Comparison of ENCODE assay signal across 13 cellular contexts in genomic region chr20:61803903-61804804, GRCh38.
A peak's percentile ranks its signal among the peaks of the same experiment; 100 is the strongest.
DNase-seq lines count a peak whose midpoint lies in the region; ATAC-seq, FAIRE-seq and TF ChIP-seq lines count a peak whose summit lies in the region.
"Had no signal": no experiment of that assay in that cellular context is flagged by ENCODE, and none has a peak within 500 bp of the region (broad histone marks: within the 10 kb centered on the region; RNA-seq: fewer than 3 reads in every experiment).

No MANE protein-coding gene starts in this region.

- H2BK20ac ChIP-seq in H1 (ENCODE audit: low read length): no peak overlapping the region

- H3K27ac ChIP-seq in H1 (ENCODE audit: low read depth, low read length): no peak overlapping the region
- no peak overlapping the region for H3K27ac ChIP-seq in osteoblast (ENCODE audit: low read depth, low read length)
- H3K27ac ChIP-seq in SJCRH30: no peak overlapping the region
- H3K27ac ChIP-seq: colonic mucosa, heart left ventricle had no signal

- H4K91ac ChIP-seq in H1 (replicated peaks; ENCODE audit: insufficient read length, low read length): no peak overlapping the region

- no peak overlapping the region for H3K56ac ChIP-seq in H1 (replicated peaks; ENCODE audit: insufficient read length, low read depth, low read length)

- TF ChIP-seq CTCF in H1 (IDR thresholded peaks at IDR 0.05; ENCODE audit: control extremely low read depth in 1 of 3, insufficient read depth in 1 of 3, low read depth in 1 of 3, low read length in 3 of 3): no peak
- TF ChIP-seq CTCF in osteoblast (IDR thresholded peaks at IDR 0.05; ENCODE audit: extremely low read depth, low read depth, low read length): no peak

- H2BK12ac ChIP-seq in H1 (ENCODE audit: low read depth, low read length): no peak overlapping the region

- H3K4ac ChIP-seq in H1 (replicated peaks; ENCODE audit: insufficient read length, low read depth, low read length): no peak overlapping the region

- H2BK120ac ChIP-seq in H1 (replicated peaks; ENCODE audit: low read depth, low read length): no peak overlapping the region

- H3K18ac ChIP-seq in H1 (ENCODE audit: extremely low read depth, low read length): no peak overlapping the region

- H4K20me1 ChIP-seq in H1 (replicated peaks in 1 of 2; ENCODE audit: control insufficient read depth in 1 of 2, insufficient read depth in 2 of 2, low read length in 2 of 2) (peaks cover 0 to 4% of the 10 kb centered on the region in 2 experiments), osteoblast (ENCODE audit: insufficient read depth, low read length) (no peaks in the 10 kb centered on the region)

- H2AK5ac ChIP-seq in H1 (ENCODE audit: low read depth, low read length): no peak overlapping the region

- no peak for TF ChIP-seq EP300 in H1 (IDR thresholded peaks at IDR 0.05; ENCODE audit: borderline replicate concordance in 1 of 2, low read depth in 2 of 2, low read length in 2 of 2)

- TF ChIP-seq POLR2A in GM12891 (IDR thresholded peaks at IDR 0.05; ENCODE audit: low read depth, low read length) (no peak), H1 (IDR thresholded peaks at IDR 0.05; ENCODE audit: control extremely low read depth in 1 of 2, low read depth in 2 of 2, low read length in 2 of 2) (no peak)

- H2BK5ac ChIP-seq in H1 (ENCODE audit: low read depth, low read length): no peak overlapping the region

- ATAC-seq in HG03097 (IDR thresholded peaks at IDR 0.05; ENCODE audit: low FRiP score, unreplicated experiment) (no peak), GM21390 (IDR thresholded peaks at IDR 0.05; ENCODE audit: unreplicated experiment) (no peak)
- ATAC-seq: heart left ventricle had no signal

- H3K36me3 ChIP-seq in H1 (ENCODE audit: control insufficient read depth in 2 of 4, insufficient read depth in 4 of 4, low read length in 3 of 4): no peaks in the 10 kb centered on the region
- no peaks in the 10 kb centered on the region for H3K36me3 ChIP-seq in osteoblast (ENCODE audit: insufficient read depth, low read length)
- H3K36me3 ChIP-seq in SJCRH30: no peaks in the 10 kb centered on the region
- H3K36me3 ChIP-seq: colonic mucosa, heart left ventricle had no signal

- H3K9ac ChIP-seq in H1 (replicated peaks in 1 of 4; ENCODE audit: extremely low read depth in 1 of 4, low read depth in 3 of 4, low read length in 3 of 4): no peak overlapping the region

- no peak for TF ChIP-seq RAD21 in H1 (IDR thresholded peaks at IDR 0.05 in 1 of 2, conservative IDR thresholded peaks at IDR 0.05 in 1 of 2; ENCODE audit: low read depth in 2 of 2, low read length in 2 of 2)

- no peak overlapping the region for H3K14ac ChIP-seq in H1 (ENCODE audit: insufficient read length)

- FAIRE-seq in GM12891 (lab: Jason Lieb, UNC): no peak
- FAIRE-seq in H1 (lab: Jason Lieb, UNC): no peak

- H4K8ac ChIP-seq in H1 (ENCODE audit: extremely low read depth, insufficient read depth, low read length): no peak overlapping the region; the same call in 1 of the 2 replicates

- H2BK15ac ChIP-seq in H1 (ENCODE audit: low read length): no peak overlapping the region

- DNase-seq in AG08396 (ENCODE audit: low spot score): peak; percentile 64
- DNase-seq in GM12891 (ENCODE audit: insufficient read length, low spot score): peak; percentile 48
- DNase-seq in H1 (ENCODE audit: low read depth in 1 of 2, low spot score in 2 of 2): no peak
- peak; percentile 77 for DNase-seq in osteoblast (ENCODE audit: insufficient read length, low spot score, missing footprints)
- no peak for DNase-seq in SJCRH30
- no peak for DNase-seq in NCI-H1930 (lab: John Stamatoyannopoulos, UW)
- DNase-seq: colonic mucosa; COR-L47; heart left ventricle; NCI-H2081 treated with DMSO at 0.1 percent for 48 hours; stimulated activated naive CD4-positive, alpha-beta T cell had no signal

- no peak overlapping the region for H4K5ac ChIP-seq in H1 (ENCODE audit: insufficient read length, low read depth, low read length)

- H2AFZ ChIP-seq in H1 (ENCODE audit: low read length): no peak overlapping the region
- peak overlapping the region; percentile 35 for H2AFZ ChIP-seq in osteoblast (ENCODE audit: low read length)

- no peak overlapping the region for H3K23ac ChIP-seq in H1 (ENCODE audit: insufficient read length)

- H3K79me2 ChIP-seq in H1 (ENCODE audit: control insufficient read depth in 1 of 2, insufficient read depth in 2 of 2, low read length in 2 of 2) (no peaks in the 10 kb centered on the region), osteoblast (ENCODE audit: insufficient read depth, low read length) (no peaks in the 10 kb centered on the region)

- H3K9me3 ChIP-seq in H1 (ENCODE audit: insufficient read depth in 2 of 2, low read depth in 1 of 2, low read length in 1 of 2) (no peaks in the 10 kb centered on the region), osteoblast (ENCODE audit: low read depth, low read length) (no peaks in the 10 kb centered on the region), SJCRH30 (replicated peaks) (no peaks in the 10 kb centered on the region)
- H3K9me3 ChIP-seq: colonic mucosa, heart left ventricle had no signal

- no peaks in the 10 kb centered on the region for H3K79me1 ChIP-seq in H1 (ENCODE audit: low read depth, low read length)

- H3K27me3 ChIP-seq in H1 (replicated peaks in 1 of 4; ENCODE audit: control insufficient read depth in 3 of 4, extremely low read depth in 1 of 4, insufficient read depth in 3 of 4, low read length in 3 of 4) (peaks cover 0 to 5% (median 2%) of the 10 kb centered on the region in 4 experiments; a peak in 3 of 7 replicates), osteoblast (ENCODE audit: insufficient read depth, low read length) (peaks cover 10% of the 10 kb centered on the region), SJCRH30 (peaks cover 99% of the 10 kb centered on the region)
- H3K27me3 ChIP-seq: colonic mucosa had no signal

- 79% methylated on average over 30 of the region's 30 CpGs; no CpG with 5 or more reads in 1 of the 2 experiments for WGBS in H1 (ENCODE audit: extremely low coverage in 1 of 2, insufficient coverage in 1 of 2, insufficient read length in 1 of 2, insufficient replicate concordance in 2 of 2, low coverage in 1 of 2, low lambda C conversion rate in 2 of 2, missing lambda C conversion rate in 1 of 2), 2 experiments

- CTCF ChIA-PET in H1 (lab: Charles Lee; ENCODE audit: partially characterized antibody): interaction anchor here (1.2 to 1.3 kb wide), 2 partner anchors 14 to 71 kb away, joined by 4 to 5 read pairs; no protein-coding TSS in a partner anchor

- H3K4me1 ChIP-seq in H1 (replicated peaks in 1 of 4; ENCODE audit: control insufficient read depth in 3 of 4, insufficient read depth in 4 of 4, low read length in 3 of 4) (peaks cover 0 to 2% (median 0%) of the 10 kb centered on the region in 4 experiments; a peak in 2 of 7 replicates), osteoblast (ENCODE audit: insufficient read depth, low read length) (no peaks in the 10 kb centered on the region), SJCRH30 (no peaks in the 10 kb centered on the region)
- H3K4me1 ChIP-seq: colonic mucosa, heart left ventricle had no signal

- H3K4me2 ChIP-seq in H1 (ENCODE audit: insufficient read depth in 1 of 2, low read depth in 2 of 2, low read length in 2 of 2): no peak overlapping the region
- peak overlapping the region; percentile 36 for H3K4me2 ChIP-seq in osteoblast (ENCODE audit: insufficient read depth, low read length)

- POLR2A ChIA-PET in H1 (lab: Charles Lee; ENCODE audit: partially characterized antibody): interaction anchor here (0.7 to 1.7 kb wide), 3 partner anchors 13 to 146 kb away, joined by 3 to 4 read pairs (median 3); no protein-coding TSS in a partner anchor

- no peaks in the 10 kb centered on the region for H3K23me2 ChIP-seq in H1 (ENCODE audit: low read depth, low read length)

- H3K4me3 ChIP-seq in H1 (ENCODE audit: extremely low read depth in 1 of 4, insufficient read depth in 2 of 4, low read depth in 3 of 4, low read length in 4 of 4): no peak overlapping the region
- peak overlapping the region; percentile 45 for H3K4me3 ChIP-seq in osteoblast (ENCODE audit: insufficient read depth, low read length)
- no peak overlapping the region for H3K4me3 ChIP-seq in SJCRH30
- H3K4me3 ChIP-seq: colonic mucosa had no signal

TF ChIP-seq in GM12891, 5 proteins besides CTCF, POLR2A, EP300 and RAD21:
- TF ChIP-seq SPI1 (IDR thresholded peaks at IDR 0.05; ENCODE audit: low read depth, low read length) (no peak), PAX5 (IDR thresholded peaks at IDR 0.05; ENCODE audit: insufficient read depth, low read length, severe bottlenecking) (no peak), POLR2AphosphoS5 (IDR thresholded peaks at IDR 0.05; ENCODE audit: low read depth, low read length) (no peak), POU2F2 (IDR thresholded peaks at IDR 0.05; ENCODE audit: low read depth, low read length) (no peak), TAF1 (IDR thresholded peaks at IDR 0.05; ENCODE audit: low read depth, low read length) (no peak)

TF ChIP-seq in H1, 55 proteins besides CTCF, POLR2A, EP300 and RAD21 (continues in another document):
- 0 out of 2 replicates have a peak, but pooled peaks have one; percentile 14 for TF ChIP-seq MAX (IDR thresholded peaks at IDR 0.05)
- TF ChIP-seq BRCA1 (IDR thresholded peaks at IDR 0.05; ENCODE audit: low read depth, low read length): no peak
- no peak for TF ChIP-seq NANOG (IDR thresholded peaks at IDR 0.05; ENCODE audit: insufficient read depth, low read depth, low read length, poor library complexity, severe bottlenecking)

Comparison
In these comparisons a context has a peak if more than half of its experiments do, and no peak if none do; other contexts are left out.
1. DNase-seq: peak in AG08396 (single experiment), GM12891 (single experiment) and osteoblast (single experiment); none in H1 (0 of 2), SJCRH30 (0 of 2) and NCI-H1930 (0 of 2).